Comparison of ENCODE assay signal across 19 cellular contexts in genomic region chr9:136361047-136361756, GRCh38. TPM values are rescaled to one million over a fixed set of nuclear protein-coding genes. Genes with fewer than 3 reads are reported as not detected.
DNase-seq lines count a peak whose midpoint lies in the region; ATAC-seq lines count a peak whose summit lies in the region.
"Had no signal": no experiment of that assay in that cellular context is flagged by ENCODE, and none has a peak within 500 bp of the region (broad histone marks: within the 10 kb centered on the region; RNA-seq: fewer than 3 reads in every experiment).

No MANE protein-coding gene starts in this region.

- H3K9me3 Mint-ChIP-seq in activated CD4-positive, alpha-beta T cell treated with anti-CD3 and anti-CD28 coated beads for 36 hours (ENCODE audit: low read depth), result no peaks in the 10 kb centered on the region
- no peaks in the 10 kb centered on the region for H3K9me3 Mint-ChIP-seq in activated T-helper 1 cell treated with anti-CD3 and anti-CD28 coated beads, Interleukin-12 subunit alpha, Interleukin-12 subunit beta, Interleukin-2, Interleukin-4 antibody, amounts not matched to agents 30 ng/mL and 10 ng/mL and 1 ng/mL, durations not matched to agents 14 hours and 24 hours and 36 hours
- H3K9me3 Mint-ChIP-seq: activated naive CD4-positive, alpha-beta T cell treated with anti-CD3 and anti-CD28 coated beads, Interleukin-2, amount 50 U/mL, for 24 hours had no signal

- H3K9ac ChIP-seq in adipocyte (ENCODE audit: low read length) (peak overlapping the region; percentile 69), stomach smooth muscle (ENCODE audit: low read length in 2 of 2) (peak overlapping the region; percentile 40 to 55)

- H3K4me1 ChIP-seq in adipocyte (ENCODE audit: control insufficient read depth, insufficient read depth, low read length), result peaks cover 26% of the 10 kb centered on the region
- H3K4me1 ChIP-seq in stomach smooth muscle (ENCODE audit: control insufficient read depth, insufficient read depth, low read length), result peaks cover 31% of the 10 kb centered on the region

- CTCF ChIA-PET in activated CD4-positive, alpha-beta T cell treated with anti-CD3 and anti-CD28 coated beads for 36 hours (lab: Charles Lee), result interaction anchor here (0.6 to 0.7 kb wide), 2 partner anchors 35 to 567 kb away, joined by 3 to 4 read pairs; no protein-coding TSS in a partner anchor

- H3K27me3 Mint-ChIP-seq in activated CD4-positive, alpha-beta T cell treated with anti-CD3 and anti-CD28 coated beads for 36 hours, result no peaks in the 10 kb centered on the region
- no peaks in the 10 kb centered on the region for H3K27me3 Mint-ChIP-seq in activated T-helper 1 cell treated with anti-CD3 and anti-CD28 coated beads, Interleukin-12 subunit alpha, Interleukin-12 subunit beta, Interleukin-2, Interleukin-4 antibody, amounts not matched to agents 30 ng/mL and 10 ng/mL and 1 ng/mL, durations not matched to agents 14 hours and 24 hours and 36 hours (ENCODE audit: insufficient read depth)
- H3K27me3 Mint-ChIP-seq: activated naive CD4-positive, alpha-beta T cell treated with anti-CD3 and anti-CD28 coated beads, Interleukin-2, amount 50 U/mL, for 24 hours had no signal

- no peak for ATAC-seq in activated CD4-positive, alpha-beta T cell treated with anti-CD3 and anti-CD28 coated beads for 36 hours
- ATAC-seq: HCT116, mucosa of descending colon had no signal

- H3K27ac ChIP-seq in stomach smooth muscle (ENCODE audit: low read length), result peak overlapping the region; percentile 84
- H3K27ac ChIP-seq: 22Rv1 had no signal

- H3K36me3 Mint-ChIP-seq in activated CD4-positive, alpha-beta T cell treated with anti-CD3 and anti-CD28 coated beads for 36 hours (ENCODE audit: low read depth), result no peaks in the 10 kb centered on the region
- peaks cover 4% of the 10 kb centered on the region for H3K36me3 Mint-ChIP-seq in activated T-helper 1 cell treated with anti-CD3 and anti-CD28 coated beads, Interleukin-12 subunit alpha, Interleukin-12 subunit beta, Interleukin-2, Interleukin-4 antibody, amounts not matched to agents 30 ng/mL and 10 ng/mL and 1 ng/mL, durations not matched to agents 14 hours and 24 hours and 36 hours (ENCODE audit: low read depth)
- H3K36me3 Mint-ChIP-seq: activated naive CD4-positive, alpha-beta T cell treated with anti-CD3 and anti-CD28 coated beads, Interleukin-2, amount 50 U/mL, for 24 hours had no signal

- POLR2A ChIA-PET in activated CD4-positive, alpha-beta T cell treated with anti-CD3 and anti-CD28 coated beads for 36 hours (lab: Charles Lee), result interaction anchor here (1.0 kb wide), 1 partner anchor 42 kb away, joined by 4 read pairs; no protein-coding TSS in a partner anchor

- H3K4me3 ChIP-seq in adipocyte (ENCODE audit: low read length) (no peak overlapping the region), stomach smooth muscle (ENCODE audit: low read length in 2 of 2) (peak overlapping the region in 1 of 2 donors; percentile 49)
- H3K4me3 ChIP-seq: mucosa of descending colon had no signal

- H3K27ac Mint-ChIP-seq in activated CD4-positive, alpha-beta T cell treated with anti-CD3 and anti-CD28 coated beads for 36 hours, result no peak overlapping the region
- no peak overlapping the region for H3K27ac Mint-ChIP-seq in activated T-helper 1 cell treated with anti-CD3 and anti-CD28 coated beads, Interleukin-12 subunit alpha, Interleukin-12 subunit beta, Interleukin-2, Interleukin-4 antibody, amounts not matched to agents 30 ng/mL and 10 ng/mL and 1 ng/mL, durations not matched to agents 14 hours and 24 hours and 36 hours

- H3K36me3 ChIP-seq in adipocyte (ENCODE audit: control insufficient read depth, insufficient read depth, low read length, severe bottlenecking) (peaks cover 2% of the 10 kb centered on the region), stomach smooth muscle (ENCODE audit: control insufficient read depth in 2 of 2, insufficient read depth in 2 of 2, low read length in 2 of 2) (peaks cover 0 to 2% of the 10 kb centered on the region in 2 donors)

- no peak overlapping the region for H3K4me3 Mint-ChIP-seq in activated CD4-positive, alpha-beta T cell treated with anti-CD3 and anti-CD28 coated beads for 36 hours
- H3K4me3 Mint-ChIP-seq in activated T-helper 1 cell treated with anti-CD3 and anti-CD28 coated beads, Interleukin-12 subunit alpha, Interleukin-12 subunit beta, Interleukin-2, Interleukin-4 antibody, amounts not matched to agents 30 ng/mL and 10 ng/mL and 1 ng/mL, durations not matched to agents 14 hours and 24 hours and 36 hours, result no peak overlapping the region
- H3K4me3 Mint-ChIP-seq: activated naive CD4-positive, alpha-beta T cell treated with anti-CD3 and anti-CD28 coated beads, Interleukin-2, amount 50 U/mL, for 24 hours had no signal

- intact Hi-C loops in activated CD4-positive, alpha-beta T cell treated with anti-CD3 and anti-CD28 coated beads for 36 hours (cut with DNase I, micrococcal nuclease), result loop anchor here in 1 of 2 experiments (5.0 kb wide), 2 partner anchors 34 to 254 kb away; partner anchors contain the start of gene GPSM1
- intact Hi-C loops in activated T-helper 1 cell treated with anti-CD3 and anti-CD28 coated beads, Interleukin-12 subunit alpha, Interleukin-12 subunit beta, Interleukin-2, Interleukin-4 antibody, amounts not matched to agents 30 ng/mL and 10 ng/mL and 1 ng/mL, durations not matched to agents 14 hours and 24 hours and 36 hours (cut with micrococcal nuclease), result no loop called here

- no peaks in the 10 kb centered on the region for H3K27me3 ChIP-seq in adipocyte (replicated peaks; ENCODE audit: control insufficient read depth, insufficient read depth, low read length)
- peaks cover 0 to 6% of the 10 kb centered on the region in 2 donors for H3K27me3 ChIP-seq in stomach smooth muscle (ENCODE audit: control insufficient read depth in 1 of 2, insufficient read depth in 2 of 2, low read length in 2 of 2)

- H3K4me1 Mint-ChIP-seq in activated CD4-positive, alpha-beta T cell treated with anti-CD3 and anti-CD28 coated beads for 36 hours, result peaks cover 10% of the 10 kb centered on the region
- peaks cover 6% of the 10 kb centered on the region for H3K4me1 Mint-ChIP-seq in activated T-helper 1 cell treated with anti-CD3 and anti-CD28 coated beads, Interleukin-12 subunit alpha, Interleukin-12 subunit beta, Interleukin-2, Interleukin-4 antibody, amounts not matched to agents 30 ng/mL and 10 ng/mL and 1 ng/mL, durations not matched to agents 14 hours and 24 hours and 36 hours (ENCODE audit: low read depth)

- DNase-seq in DMS153 (lab: John Stamatoyannopoulos, UW) (peak; percentile 31), DMS153 treated with DMSO at 0.1 percent for 48 hours (lab: John Stamatoyannopoulos, UW; ENCODE audit: unreplicated experiment) (no peak), adipocyte (ENCODE audit: low read depth) (no peak), hepatic stellate cell (ENCODE audit: low spot score) (peak; percentile 79)
- no peak for DNase-seq in activated CD4-positive, alpha-beta T cell treated with anti-CD3 and anti-CD28 coated beads for 36 hours
- DNase-seq in central memory CD4-positive, alpha-beta T cell, result no peak
- DNase-seq in activated T-helper 1 cell treated with anti-CD3 and anti-CD28 coated beads, Interleukin-12 subunit alpha, Interleukin-12 subunit beta, Interleukin-2, Interleukin-4 antibody, amounts not matched to agents 30 ng/mL and 10 ng/mL and 1 ng/mL, durations not matched to agents 14 hours and 24 hours and 36 hours (ENCODE audit: low spot score), result no peak
- DNase-seq: activated CD4-positive, CD25-positive, alpha-beta regulatory T cell treated with anti-CD3 and anti-CD28 coated beads, Interleukin-2, amount 50 U/mL, for 72 hours; activated CD8-positive, alpha-beta memory T cell treated with anti-CD3 and anti-CD28 coated beads, Interleukin-2, amount 50 U/mL, for 4 hours; erythroblast; mucosa of descending colon; NCI-H2029; NCI-H526; stimulated activated CD4-positive, alpha-beta T cell treated with anti-CD3 and anti-CD28 coated beads, Interleukin-4, amount 100 ng/mL, for 24 hours; T-helper 1 cell had no signal

- no peaks in the 10 kb centered on the region for H3K9me3 ChIP-seq in adipocyte (ENCODE audit: control insufficient read depth, low read length)
- H3K9me3 ChIP-seq in stomach smooth muscle (ENCODE audit: control insufficient read depth in 2 of 2, low read length in 2 of 2), result no peaks in the 10 kb centered on the region
- H3K9me3 ChIP-seq: mucosa of descending colon had no signal

RNA-seq across cellular contexts. Expression of gene DNLZ, which starts 2.3 kb away (rescaled TPM):
- total RNA-seq in activated CD4-positive, alpha-beta T cell treated with anti-CD3 and anti-CD28 coated beads for 36 hours, result 10 to 100 TPM; 11.7 to 12.8 TPM
- total RNA-seq in activated T-helper 1 cell treated with anti-CD3 and anti-CD28 coated beads, Interleukin-12 subunit alpha, Interleukin-12 subunit beta, Interleukin-2, Interleukin-4 antibody, amounts not matched to agents 30 ng/mL and 10 ng/mL and 1 ng/mL, durations not matched to agents 14 hours and 24 hours and 36 hours, result 35.2 TPM in 2 replicates

RNA-seq across cellular contexts. Expression of gene CARD9, which starts 12.3 kb away (rescaled TPM):
- 1 to 10 TPM in 1 of 2 experiments, under 1 TPM in 1; 0.98 to 1.1 TPM for total RNA-seq in activated CD4-positive, alpha-beta T cell treated with anti-CD3 and anti-CD28 coated beads for 36 hours
- 7.1 and 7.2 TPM in 2 replicates for total RNA-seq in activated T-helper 1 cell treated with anti-CD3 and anti-CD28 coated beads, Interleukin-12 subunit alpha, Interleukin-12 subunit beta, Interleukin-2, Interleukin-4 antibody, amounts not matched to agents 30 ng/mL and 10 ng/mL and 1 ng/mL, durations not matched to agents 14 hours and 24 hours and 36 hours

RNA-seq across cellular contexts. Expression of gene GPSM1, which starts 33.9 kb away (rescaled TPM):
- total RNA-seq in activated CD4-positive, alpha-beta T cell treated with anti-CD3 and anti-CD28 coated beads for 36 hours, result 10 to 100 TPM in 1 of 2 experiments, 1 to 10 TPM in 1; 9.6 to 10.8 TPM
- 18.3 and 19.1 TPM in 2 replicates for total RNA-seq in activated T-helper 1 cell treated with anti-CD3 and anti-CD28 coated beads, Interleukin-12 subunit alpha, Interleukin-12 subunit beta, Interleukin-2, Interleukin-4 antibody, amounts not matched to agents 30 ng/mL and 10 ng/mL and 1 ng/mL, durations not matched to agents 14 hours and 24 hours and 36 hours

RNA-seq across cellular contexts. Expression of gene SNAPC4, which starts 38.8 kb away (rescaled TPM):
- 10 to 100 TPM; 12.4 to 16.8 TPM for total RNA-seq in activated CD4-positive, alpha-beta T cell treated with anti-CD3 and anti-CD28 coated beads for 36 hours
- 26.7 TPM in 2 replicates for total RNA-seq in activated T-helper 1 cell treated with anti-CD3 and anti-CD28 coated beads, Interleukin-12 subunit alpha, Interleukin-12 subunit beta, Interleukin-2, Interleukin-4 antibody, amounts not matched to agents 30 ng/mL and 10 ng/mL and 1 ng/mL, durations not matched to agents 14 hours and 24 hours and 36 hours

RNA-seq across cellular contexts. Expression of gene ENTR1, which starts 49.2 kb away (rescaled TPM):
- total RNA-seq in activated CD4-positive, alpha-beta T cell treated with anti-CD3 and anti-CD28 coated beads for 36 hours, result 10 to 100 TPM; 57.2 to 67.7 TPM
- total RNA-seq in activated T-helper 1 cell treated with anti-CD3 and anti-CD28 coated beads, Interleukin-12 subunit alpha, Interleukin-12 subunit beta, Interleukin-2, Interleukin-4 antibody, amounts not matched to agents 30 ng/mL and 10 ng/mL and 1 ng/mL, durations not matched to agents 14 hours and 24 hours and 36 hours, result 50.0 and 54.5 TPM in 2 replicates

Comparison
In these comparisons a context has a peak if more than half of its experiments do, and no peak if none do; other contexts are left out.
1. DNase-seq: peak in DMS153 (single experiment) and hepatic stellate cell (single experiment); none in DMS153 treated with DMSO at 0.1 percent for 48 hours (single experiment), adipocyte (single experiment), activated CD4-positive, alpha-beta T cell treated with anti-CD3 and anti-CD28 coated beads for 36 hours (single experiment), central memory CD4-positive, alpha-beta T cell (single experiment) and activated T-helper 1 cell treated with anti-CD3 and anti-CD28 coated beads, Interleukin-12 subunit alpha, Interleukin-12 subunit beta, Interleukin-2, Interleukin-4 antibody, amounts not matched to agents 30 ng/mL and 10 ng/mL and 1 ng/mL, durations not matched to agents 14 hours and 24 hours and 36 hours (single experiment).